ENCODE assay signal across 9 cellular contexts in the genomic region with DNA sequence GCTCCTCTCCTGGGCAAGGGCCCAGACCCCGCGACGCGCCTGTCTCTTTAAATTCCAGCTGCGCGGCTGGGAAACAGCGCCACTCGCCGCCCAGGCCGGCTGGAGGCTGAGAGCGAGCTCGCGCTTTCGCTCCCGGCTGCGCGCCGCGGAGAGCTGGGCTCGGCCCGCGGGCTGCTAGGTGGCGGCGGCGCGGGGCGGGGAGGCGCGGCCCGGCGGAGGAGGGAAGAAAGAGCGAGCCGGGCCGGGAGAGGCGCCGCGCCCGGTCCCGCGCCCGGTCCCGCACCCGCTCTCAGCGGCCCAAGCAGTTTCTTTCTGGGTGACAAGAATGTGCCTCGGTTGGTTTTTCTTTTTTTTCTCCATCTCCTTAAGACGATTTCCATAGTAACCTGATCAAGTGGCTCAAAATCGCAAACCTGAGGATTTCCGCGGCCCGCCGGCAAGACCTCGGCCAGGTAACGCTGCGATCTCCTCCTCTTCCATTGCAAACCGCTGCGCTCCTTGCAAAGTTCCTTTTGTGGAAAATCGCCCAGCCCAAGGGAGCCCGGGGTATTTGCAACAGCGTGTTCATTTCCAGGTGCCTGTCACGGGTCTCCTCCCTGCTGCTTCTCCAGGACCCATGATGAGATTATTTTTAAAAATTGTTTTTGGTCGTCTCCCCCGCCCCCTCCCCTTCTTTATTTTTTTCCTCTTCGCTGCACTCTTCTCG.
A peak's percentile ranks its signal among the peaks of the same experiment; 100 is the strongest.
DNase-seq lines count a peak whose midpoint lies in the region; ATAC-seq and TF ChIP-seq lines count a peak whose summit lies in the region.
"Had no signal": no experiment of that assay in that cellular context is flagged by ENCODE, and none has a peak within 500 bp of the region (broad histone marks: within the 10 kb centered on the region; RNA-seq: fewer than 3 reads in every experiment).

No MANE protein-coding gene starts in this region.

- H3K9me3 ChIP-seq in ascending aorta, result no peaks in the 10 kb centered on the region
- H3K9me3 ChIP-seq in CD4-positive, alpha-beta T cell (ENCODE audit: control insufficient read depth, low read length), result no peaks in the 10 kb centered on the region

- no peaks in the 10 kb centered on the region for H3K36me3 Mint-ChIP-seq in progenitor cell of endocrine pancreas (ENCODE audit: insufficient read depth)
- H3K36me3 Mint-ChIP-seq in CD4-positive, alpha-beta T cell (ENCODE audit: low read depth), result no peaks in the 10 kb centered on the region

- no peak overlapping the region for H3K27ac ChIP-seq in ascending aorta
- no peak overlapping the region for H3K27ac ChIP-seq in CD4-positive, alpha-beta T cell (ENCODE audit: low read depth, low read length)
- H3K27ac ChIP-seq: epithelial cell of prostate had no signal

- H3K36me3 ChIP-seq in ascending aorta, result no peaks in the 10 kb centered on the region

- no peaks in the 10 kb centered on the region for H3K4me1 ChIP-seq in ascending aorta

- intact Hi-C loops in ascending aorta (cut with DNase I), result loop anchor here (10.0 kb wide), 1 partner anchor 260 kb away; a partner anchor contains a TSS
- intact Hi-C loops in CD4-positive, alpha-beta T cell (cut with DNase I, micrococcal nuclease), result no loop called here

- H3K27ac Mint-ChIP-seq in progenitor cell of endocrine pancreas, result peak overlapping the region; percentile 95
- no peak overlapping the region for H3K27ac Mint-ChIP-seq in CD4-positive, alpha-beta T cell

- peak overlapping the region; percentile 57 to 70 for H3K4me3 ChIP-seq in ascending aorta

- peaks cover 9% of the 10 kb centered on the region for H3K4me1 Mint-ChIP-seq in progenitor cell of endocrine pancreas (ENCODE audit: low read depth)
- H3K4me1 Mint-ChIP-seq in CD4-positive, alpha-beta T cell (ENCODE audit: low read depth), result peaks cover 5% of the 10 kb centered on the region

- peak; percentile 84 for ATAC-seq in GM19455 (IDR thresholded peaks at IDR 0.05; ENCODE audit: unreplicated experiment)
- ATAC-seq in HG03457 (IDR thresholded peaks at IDR 0.05; ENCODE audit: unreplicated experiment), result peak; percentile 96
- no peak for ATAC-seq in CD4-positive, alpha-beta T cell (ENCODE audit: poor library complexity)

- H3K9me3 Mint-ChIP-seq in progenitor cell of endocrine pancreas (ENCODE audit: low read depth), result no peaks in the 10 kb centered on the region
- no peaks in the 10 kb centered on the region for H3K9me3 Mint-ChIP-seq in CD4-positive, alpha-beta T cell

- peaks cover 46% of the 10 kb centered on the region for H3K27me3 Mint-ChIP-seq in progenitor cell of endocrine pancreas
- H3K27me3 Mint-ChIP-seq in CD4-positive, alpha-beta T cell, result peaks cover 73% of the 10 kb centered on the region

- DNase-seq in DMS79 treated with DMSO at 0.1 percent for 48 hours (lab: John Stamatoyannopoulos, UW) (peak; percentile 52), NCI-H82 (lab: John Stamatoyannopoulos, UW) (peak; percentile 86), ascending aorta (ENCODE audit: low spot score in 2 of 2) (peak in 1 of 2 donors; percentile 79), hepatic stellate cell (ENCODE audit: low spot score) (peak; percentile 67), progenitor cell of endocrine pancreas (ENCODE audit: low spot score, unreplicated experiment) (peak; percentile 63)
- DNase-seq in CD4-positive, alpha-beta T cell, result no peak

- CTCF ChIA-PET in CD4-positive, alpha-beta T cell (lab: Charles Lee), result no interaction called here

- POLR2A ChIA-PET in CD4-positive, alpha-beta T cell (lab: Charles Lee), result no interaction called here

- H3K4me3 Mint-ChIP-seq in progenitor cell of endocrine pancreas (ENCODE audit: low read depth), result peak overlapping the region; percentile 86
- H3K4me3 Mint-ChIP-seq in CD4-positive, alpha-beta T cell, result no peak overlapping the region

- no peaks in the 10 kb centered on the region for H3K27me3 ChIP-seq in ascending aorta
- peaks cover 54% of the 10 kb centered on the region for H3K27me3 ChIP-seq in CD4-positive, alpha-beta T cell (ENCODE audit: control insufficient read depth, insufficient read depth, low read length)

- TF ChIP-seq CTCF in ascending aorta (IDR thresholded peaks at IDR 0.05) (peak; percentile 10 to 42 (median 24)), progenitor cell of endocrine pancreas (IDR thresholded peaks at IDR 0.05; ENCODE audit: unreplicated experiment) (peak; percentile 63)
- no peak for TF ChIP-seq CTCF in CD4-positive, alpha-beta T cell (IDR thresholded peaks at IDR 0.05)

Comparison
In these comparisons a context has a peak if more than half of its experiments do, and no peak if none do; other contexts are left out.
1. DNase-seq: peak in DMS79 treated with DMSO at 0.1 percent for 48 hours (single experiment), NCI-H82 (single experiment), hepatic stellate cell (single experiment) and progenitor cell of endocrine pancreas (single experiment); none in CD4-positive, alpha-beta T cell (0 of 10).